Comparison of ENCODE assay signal across 8 cellular contexts in genomic region chr4:152936446-152937279, GRCh38. TPM values are rescaled to one million over a fixed set of nuclear protein-coding genes. Genes with fewer than 3 reads are reported as not detected.
DNase-seq lines count a peak whose midpoint lies in the region; ATAC-seq and TF ChIP-seq lines count a peak whose summit lies in the region.

No MANE protein-coding gene starts in this region.

- H3K4me3 Mint-ChIP-seq in activated CD4-positive, alpha-beta memory T cell treated with anti-CD3 and anti-CD28 coated beads, Interleukin-2, amount 10 ng/mL, durations not matched to agents 7 days and 5 days, result peak overlapping the region; percentile 37
- peak overlapping the region; percentile 73 to 76 (median 75) for H3K4me3 Mint-ChIP-seq in nephron

- TF ChIP-seq CTCF in nephron (IDR thresholded peaks at IDR 0.05; ENCODE audit: unreplicated experiment in 3 of 3), result peak in 1 of 3 experiments; percentile 14

- POLR2A ChIA-PET in activated CD4-positive, alpha-beta memory T cell treated with anti-CD3 and anti-CD28 coated beads, Interleukin-2, amount 10 ng/mL, durations not matched to agents 7 days and 5 days (lab: Charles Lee), result no interaction called here

- H3K9me3 Mint-ChIP-seq in activated CD4-positive, alpha-beta memory T cell treated with anti-CD3 and anti-CD28 coated beads, Interleukin-2, amount 10 ng/mL, durations not matched to agents 7 days and 5 days, result no peaks in the 10 kb centered on the region
- H3K9me3 Mint-ChIP-seq in nephron, result no peaks in the 10 kb centered on the region

- no peaks in the 10 kb centered on the region for H3K36me3 Mint-ChIP-seq in activated CD4-positive, alpha-beta memory T cell treated with anti-CD3 and anti-CD28 coated beads, Interleukin-2, amount 10 ng/mL, durations not matched to agents 7 days and 5 days (ENCODE audit: low read depth)
- no peaks in the 10 kb centered on the region for H3K36me3 Mint-ChIP-seq in nephron (ENCODE audit: low read depth)

- ATAC-seq in HG03025 (IDR thresholded peaks at IDR 0.05; ENCODE audit: low FRiP score, unreplicated experiment) (peak; percentile 35), HG03571 (IDR thresholded peaks at IDR 0.05; ENCODE audit: unreplicated experiment) (no peak)

- no peak overlapping the region for H3K27ac Mint-ChIP-seq in activated CD4-positive, alpha-beta memory T cell treated with anti-CD3 and anti-CD28 coated beads, Interleukin-2, amount 10 ng/mL, durations not matched to agents 7 days and 5 days
- H3K27ac Mint-ChIP-seq in nephron, result no peak overlapping the region

- DNase-seq in ELF-1 (ENCODE audit: low read depth, low spot score) (peak; percentile 60), fibroblast of peridontal ligament (ENCODE audit: extremely low read depth) (peak; percentile 11), SIG-M5 treated with dmso at 0.1 percent for 504 hours (lab: John Stamatoyannopoulos, UW; ENCODE audit: unreplicated experiment) (no peak), NAMALWA (ENCODE audit: low spot score) (no peak)
- DNase-seq in activated CD4-positive, alpha-beta memory T cell treated with anti-CD3 and anti-CD28 coated beads, Interleukin-2, amount 10 ng/mL, durations not matched to agents 7 days and 5 days, result no peak

- peaks cover 67% of the 10 kb centered on the region for H3K27me3 Mint-ChIP-seq in activated CD4-positive, alpha-beta memory T cell treated with anti-CD3 and anti-CD28 coated beads, Interleukin-2, amount 10 ng/mL, durations not matched to agents 7 days and 5 days
- peaks cover 67% of the 10 kb centered on the region for H3K27me3 Mint-ChIP-seq in nephron (ENCODE audit: low read depth)

- peaks cover 20% of the 10 kb centered on the region for H3K4me1 Mint-ChIP-seq in activated CD4-positive, alpha-beta memory T cell treated with anti-CD3 and anti-CD28 coated beads, Interleukin-2, amount 10 ng/mL, durations not matched to agents 7 days and 5 days
- peaks cover 12% of the 10 kb centered on the region for H3K4me1 Mint-ChIP-seq in nephron

- CTCF ChIA-PET in activated CD4-positive, alpha-beta memory T cell treated with anti-CD3 and anti-CD28 coated beads, Interleukin-2, amount 10 ng/mL, durations not matched to agents 7 days and 5 days (lab: Charles Lee), result interaction anchor here (1.5 kb wide), 1 partner anchor 191 kb away, joined by 5 read pairs; no protein-coding TSS in a partner anchor

RNA-seq across cellular contexts. Expression of gene FHDC1, which starts 0.5 kb away (rescaled TPM):
- total RNA-seq in activated CD4-positive, alpha-beta memory T cell treated with anti-CD3 and anti-CD28 coated beads, Interleukin-2, amount 10 ng/mL, durations not matched to agents 7 days and 5 days, result under 1 TPM; 0.05 to 0.15 TPM

Comparison
In these comparisons a context has a peak if more than half of its experiments do, and no peak if none do; other contexts are left out.
1. DNase-seq: peak in ELF-1 (single experiment) and fibroblast of peridontal ligament (single experiment); none in activated CD4-positive, alpha-beta memory T cell treated with anti-CD3 and anti-CD28 coated beads, Interleukin-2, amount 10 ng/mL, durations not matched to agents 7 days and 5 days (single experiment), SIG-M5 treated with dmso at 0.1 percent for 504 hours (single experiment) and NAMALWA (single experiment).